8 cellular contexts compared by ENCODE assay signal in genomic region chr6:140627002-140627401, GRCh38.
"Had no signal": no experiment of that assay in that cellular context is flagged by ENCODE, and none has a peak within 500 bp of the region (broad histone marks: within the 10 kb centered on the region; RNA-seq: fewer than 3 reads in every experiment).

No MANE protein-coding gene starts in this region.

- H3K36me3 ChIP-seq: HAP-1 had no signal

- DNase-seq: GOT3, H7, HFFc6, KG1 had no signal

- H3K27ac ChIP-seq: HL-60 had no signal

- H3K4me3 Mint-ChIP-seq: HFFc6 had no signal

- ATAC-seq: HepG2 had no signal

- H3K27me3 Mint-ChIP-seq: IgD-negative memory B cell had no signal

- H3K4me1 Mint-ChIP-seq: IgD-negative memory B cell had no signal

- FAIRE-seq: HepG2 had no signal

- H3K4me1 ChIP-seq: HAP-1 had no signal

- H3K27ac Mint-ChIP-seq: HFFc6, IgD-negative memory B cell had no signal

- H3K4me3 ChIP-seq: HAP-1 had no signal
